In genomic region chr7:155380221-155380861, GRCh38 we compare ENCODE assay signal across 8 cellular contexts.
DNase-seq lines count a peak whose midpoint lies in the region; ATAC-seq and TF ChIP-seq lines count a peak whose summit lies in the region.

No MANE protein-coding gene starts in this region.

- intact Hi-C loops in natural killer cell (cut with micrococcal nuclease), result loop anchor here (2.0 to 5.0 kb wide), 2 partner anchors 72 to 152 kb away; no protein-coding TSS in a partner anchor

- H3K27ac Mint-ChIP-seq in natural killer cell, result no peak overlapping the region
- H3K27ac Mint-ChIP-seq in stimulated activated naive B cell treated with anti-CD40 and anti-IgM and Interleukin-4, amounts not matched to agents 10 μg/mL and 1 μg/mL and 100 μg/mL, for 72 hours, result peak overlapping the region; percentile 65

- H3K9me3 ChIP-seq in NT2/D1 (ENCODE audit: insufficient read depth, low read length), result no peaks in the 10 kb centered on the region

- H3K36me3 ChIP-seq in NT2/D1 (ENCODE audit: insufficient read depth, insufficient read length, low read length), result no peaks in the 10 kb centered on the region

- ATAC-seq in GM21360 (IDR thresholded peaks at IDR 0.05; ENCODE audit: unreplicated experiment) (peak; percentile 75), natural killer cell (peak; percentile 77 to 96 (median 94))
- peak; percentile 82 to 90 for ATAC-seq in stimulated activated naive B cell treated with anti-CD40 and anti-IgM and Interleukin-4, amounts not matched to agents 10 μg/mL and 1 μg/mL and 100 μg/mL, for 72 hours (replicated peaks)

- H3K27me3 Mint-ChIP-seq in natural killer cell (ENCODE audit: low read depth in 2 of 2), result peaks cover 73 to 79% of the 10 kb centered on the region in 2 donors
- peaks cover 86 to 97% of the 10 kb centered on the region in 2 donors for H3K27me3 Mint-ChIP-seq in stimulated activated naive B cell treated with anti-CD40 and anti-IgM and Interleukin-4, amounts not matched to agents 10 μg/mL and 1 μg/mL and 100 μg/mL, for 72 hours

- peak overlapping the region; percentile 28 for H3K4me3 Mint-ChIP-seq in natural killer cell
- H3K4me3 Mint-ChIP-seq in stimulated activated naive B cell treated with anti-CD40 and anti-IgM and Interleukin-4, amounts not matched to agents 10 μg/mL and 1 μg/mL and 100 μg/mL, for 72 hours, result no peak overlapping the region

- DNase-seq in Caki2 (ENCODE audit: low read depth), result peak; percentile 44
- DNase-seq in HS-5 (ENCODE audit: low read depth), result peak; percentile 16
- peak; percentile 71 for DNase-seq in NT2/D1 (ENCODE audit: low read depth, low spot score)
- DNase-seq in activated CD8-positive, alpha-beta memory T cell treated with anti-CD3 and anti-CD28 coated beads, Interleukin-2, amount 50 U/mL, for 4 hours, result peak; percentile 66
- no peak for DNase-seq in epithelial cell of proximal tubule (ENCODE audit: low read depth)
- peak; percentile 45 for DNase-seq in natural killer cell
- peak; percentile 71 for DNase-seq in stimulated activated naive B cell treated with anti-CD40 and anti-IgM and Interleukin-4, amounts not matched to agents 10 μg/mL and 1 μg/mL and 100 μg/mL, for 72 hours

- peaks cover 11 to 25% of the 10 kb centered on the region in 2 donors for H3K4me1 Mint-ChIP-seq in natural killer cell
- peaks cover 34 to 61% of the 10 kb centered on the region in 2 donors for H3K4me1 Mint-ChIP-seq in stimulated activated naive B cell treated with anti-CD40 and anti-IgM and Interleukin-4, amounts not matched to agents 10 μg/mL and 1 μg/mL and 100 μg/mL, for 72 hours

- H3K4me1 ChIP-seq in NT2/D1 (ENCODE audit: insufficient read depth, insufficient read length), result peaks cover 6% of the 10 kb centered on the region

- no peak overlapping the region for H3K9ac ChIP-seq in NT2/D1 (ENCODE audit: insufficient read length, low read depth)

- in situ Hi-C loops in Caki2 (cut with HindIII; ENCODE audit: low pct_unique_long_range_greater_than_20kb, low sequenced_read_pairs), result no loop called here

- no peaks in the 10 kb centered on the region for H3K9me3 Mint-ChIP-seq in natural killer cell
- no peaks in the 10 kb centered on the region for H3K9me3 Mint-ChIP-seq in stimulated activated naive B cell treated with anti-CD40 and anti-IgM and Interleukin-4, amounts not matched to agents 10 μg/mL and 1 μg/mL and 100 μg/mL, for 72 hours

- H3K4me3 ChIP-seq in NT2/D1 (ENCODE audit: insufficient read length, low read depth) (no peak overlapping the region), epithelial cell of proximal tubule (ENCODE audit: low read depth, low read length) (no peak overlapping the region)

- no peaks in the 10 kb centered on the region for H3K36me3 Mint-ChIP-seq in natural killer cell
- H3K36me3 Mint-ChIP-seq in stimulated activated naive B cell treated with anti-CD40 and anti-IgM and Interleukin-4, amounts not matched to agents 10 μg/mL and 1 μg/mL and 100 μg/mL, for 72 hours, result no peaks in the 10 kb centered on the region

- H3K27me3 ChIP-seq in NT2/D1 (ENCODE audit: insufficient read depth, insufficient read length), result peaks cover 97% of the 10 kb centered on the region

- TF ChIP-seq CTCF in epithelial cell of proximal tubule (conservative IDR thresholded peaks at IDR 0.05; ENCODE audit: low read depth, low read length), result peak; percentile 88
- peak; percentile 81 for TF ChIP-seq CTCF in natural killer cell (IDR thresholded peaks at IDR 0.05)
